Comparison of ENCODE assay signal across 16 cellular contexts in genomic region chr1:193216920-193217319, GRCh38. TPM values are rescaled to one million over a fixed set of nuclear protein-coding genes. Genes with fewer than 3 reads are reported as not detected.
DNase-seq lines count a peak whose midpoint lies in the region; ATAC-seq, FAIRE-seq and TF ChIP-seq lines count a peak whose summit lies in the region.
"Had no signal": no experiment of that assay in that cellular context is flagged by ENCODE, and none has a peak within 500 bp of the region (broad histone marks: within the 10 kb centered on the region; RNA-seq: fewer than 3 reads in every experiment).

No MANE protein-coding gene starts in this region.

- CTCF ChIA-PET in WTC11 (lab: Charles Lee), result interaction anchor here (1.5 kb wide), 1 partner anchor 32 kb away, joined by 3 read pairs; no protein-coding TSS in a partner anchor

- no peak overlapping the region for H3K4me3 ChIP-seq in gastroesophageal sphincter
- H3K4me3 ChIP-seq: SK-N-MC had no signal

- peaks cover 33% of the 10 kb centered on the region for H3K36me3 Mint-ChIP-seq in WTC11
- peaks cover 60% of the 10 kb centered on the region for H3K36me3 Mint-ChIP-seq in stimulated activated memory B cell treated with anti-CD40 and anti-IgM and Interleukin-4, amounts not matched to agents 10 μg/mL and 1 μg/mL and 100 μg/mL, for 72 hours

- H3K27me3 Mint-ChIP-seq in WTC11 (ENCODE audit: low read depth), result no peaks in the 10 kb centered on the region
- H3K27me3 Mint-ChIP-seq in stimulated activated memory B cell treated with anti-CD40 and anti-IgM and Interleukin-4, amounts not matched to agents 10 μg/mL and 1 μg/mL and 100 μg/mL, for 72 hours, result no peaks in the 10 kb centered on the region
- H3K27me3 Mint-ChIP-seq: activated naive CD8-positive, alpha-beta T cell treated with anti-CD3 and anti-CD28 coated beads, Interleukin-2, amount 50 U/mL, for 24 hours had no signal

- FAIRE-seq in GM12892 (lab: Jason Lieb, UNC), result no peak
- FAIRE-seq: G401.6 had no signal

- DNase-seq in WTC11 (ENCODE audit: low spot score) (peak; percentile 69), iPS-NIHi7 (ENCODE audit: extremely low spot score) (peak; percentile 35), GM12892 (ENCODE audit: insufficient read length) (no peak), OCI-M1 (lab: John Stamatoyannopoulos, UW) (no peak)
- DNase-seq: activated CD4-positive, CD25-positive, alpha-beta regulatory T cell; activated naive CD8-positive, alpha-beta T cell treated with anti-CD3 and anti-CD28 coated beads, Interleukin-2, amount 50 U/mL, for 24 hours; activated T-cell treated with anti-CD3 and anti-CD28 coated beads for 4 hours; NCI-H1092 treated with DMSO at 0.1 percent for 48 hours; stimulated activated CD4-positive, alpha-beta T cell treated with anti-CD3 and anti-CD28 coated beads, Interleukin-4, amount 100 ng/mL, for 1 hour; stimulated activated naive CD8-positive, alpha-beta T cell treated with anti-CD3 and anti-CD28 coated beads, Interleukin-15, Interleukin-2, amounts not matched to agents 100 U/mL and 50 U/mL, for 24 hours had no signal

- H3K27me3 ChIP-seq in gastroesophageal sphincter, result no peaks in the 10 kb centered on the region

- H3K36me3 ChIP-seq in gastroesophageal sphincter, result peaks cover 0 to 48% of the 10 kb centered on the region in 2 donors

- TF ChIP-seq POLR2A in gastroesophageal sphincter (IDR thresholded peaks at IDR 0.05) (no peak), GM12892 (IDR thresholded peaks at IDR 0.05; ENCODE audit: low read depth, low read length) (no peak)

- TF ChIP-seq CTCF in WTC11 (IDR thresholded peaks at IDR 0.05), result no peak
- no peak for TF ChIP-seq CTCF in gastroesophageal sphincter (IDR thresholded peaks at IDR 0.05)

- TF ChIP-seq EP300 in gastroesophageal sphincter (IDR thresholded peaks at IDR 0.05), result no peak

- WGBS in gastroesophageal sphincter (ENCODE audit: low coverage in 1 of 2), 2 donors, result 75 to 89% methylated on average over 1 to 5 of the region's 8 CpGs

- H3K9me3 Mint-ChIP-seq in WTC11, result no peaks in the 10 kb centered on the region
- H3K9me3 Mint-ChIP-seq in stimulated activated memory B cell treated with anti-CD40 and anti-IgM and Interleukin-4, amounts not matched to agents 10 μg/mL and 1 μg/mL and 100 μg/mL, for 72 hours, result no peaks in the 10 kb centered on the region
- H3K9me3 Mint-ChIP-seq: activated naive CD8-positive, alpha-beta T cell treated with anti-CD3 and anti-CD28 coated beads, Interleukin-2, amount 50 U/mL, for 24 hours had no signal

- H3K4me3 Mint-ChIP-seq in WTC11, result no peak overlapping the region
- H3K4me3 Mint-ChIP-seq in stimulated activated memory B cell treated with anti-CD40 and anti-IgM and Interleukin-4, amounts not matched to agents 10 μg/mL and 1 μg/mL and 100 μg/mL, for 72 hours, result no peak overlapping the region
- H3K4me3 Mint-ChIP-seq: activated naive CD8-positive, alpha-beta T cell treated with anti-CD3 and anti-CD28 coated beads, Interleukin-2, amount 50 U/mL, for 24 hours had no signal

- H3K27ac Mint-ChIP-seq in WTC11, result peak overlapping the region; percentile 20; the same call in 1 of the 2 replicates
- H3K27ac Mint-ChIP-seq in stimulated activated memory B cell treated with anti-CD40 and anti-IgM and Interleukin-4, amounts not matched to agents 10 μg/mL and 1 μg/mL and 100 μg/mL, for 72 hours, result no peak overlapping the region
- H3K27ac Mint-ChIP-seq: activated naive CD8-positive, alpha-beta T cell treated with anti-CD3 and anti-CD28 coated beads, Interleukin-2, amount 50 U/mL, for 24 hours had no signal

- H3K9me3 ChIP-seq in gastroesophageal sphincter, result peaks cover 0 to 4% (median 0%) of the 10 kb centered on the region in 3 donors

- peaks cover 43% of the 10 kb centered on the region for H3K4me1 Mint-ChIP-seq in WTC11
- no peaks in the 10 kb centered on the region for H3K4me1 Mint-ChIP-seq in stimulated activated memory B cell treated with anti-CD40 and anti-IgM and Interleukin-4, amounts not matched to agents 10 μg/mL and 1 μg/mL and 100 μg/mL, for 72 hours

- POLR2A ChIA-PET in WTC11 (lab: Charles Lee), result no interaction called here

- H3K4me1 ChIP-seq in gastroesophageal sphincter, result peaks cover 0 to 10% (median under 1%) of the 10 kb centered on the region in 3 donors

- H3K27ac ChIP-seq in gastroesophageal sphincter, result no peak overlapping the region
- H3K27ac ChIP-seq: SK-N-MC had no signal

- ATAC-seq in GM18520 (IDR thresholded peaks at IDR 0.05; ENCODE audit: unreplicated experiment) (peak; percentile 53), HG02884 (IDR thresholded peaks at IDR 0.05; ENCODE audit: unreplicated experiment) (peak; percentile 71), WTC11 (peak; percentile 99), gastroesophageal sphincter (no peak)
- no peak for ATAC-seq in stimulated activated memory B cell treated with anti-CD40 and anti-IgM and Interleukin-4, amounts not matched to agents 10 μg/mL and 1 μg/mL and 100 μg/mL, for 72 hours
- ATAC-seq: activated naive CD8-positive, alpha-beta T cell treated with anti-CD3 and anti-CD28 coated beads, Interleukin-2, amount 50 U/mL, for 24 hours; stimulated activated naive CD8-positive, alpha-beta T cell treated with anti-CD3 and anti-CD28 coated beads, Interleukin-15, Interleukin-2, amounts not matched to agents 100 U/mL and 50 U/mL, for 24 hours had no signal

TF ChIP-seq in WTC11, 78 proteins besides CTCF, POLR2A, EP300 and RAD21 (continues in another document):
- TF ChIP-seq ATF3 (CRISPR knock-in tag; conservative IDR thresholded peaks at IDR 0.05) (no peak), ZNF281 (CRISPR knock-in tag; IDR thresholded peaks at IDR 0.05) (no peak), ZNF416 (CRISPR knock-in tag; IDR thresholded peaks at IDR 0.05) (no peak), USF2 (CRISPR knock-in tag; IDR thresholded peaks at IDR 0.05) (no peak), ZMAT4 (CRISPR knock-in tag; IDR thresholded peaks at IDR 0.05) (no peak), NFATC4 (CRISPR knock-in tag; IDR thresholded peaks at IDR 0.05) (no peak), ZNF512 (CRISPR knock-in tag; IDR thresholded peaks at IDR 0.05; ENCODE audit: borderline replicate concordance) (no peak), MLX (CRISPR knock-in tag; IDR thresholded peaks at IDR 0.05) (no peak)

RNA-seq across cellular contexts. Expression of gene B3GALT2, which starts 30.5 kb away (rescaled TPM):
- 0.05 TPM in 1 of 3 replicates, not detected in the others for total RNA-seq in WTC11 (2021)
- 1 to 10 TPM; 1.2 to 5.3 (median 4.2) TPM for total RNA-seq in gastroesophageal sphincter
- polyA plus RNA-seq in GM12892 (2012; ENCODE audit: missing spikeins), result 0.38 TPM

Comparison
In these comparisons a context has a peak if more than half of its experiments do, and no peak if none do; other contexts are left out.
1. ATAC-seq: peak in GM18520 (single experiment), HG02884 (single experiment) and WTC11 (single experiment); none in gastroesophageal sphincter (single experiment) and stimulated activated memory B cell treated with anti-CD40 and anti-IgM and Interleukin-4, amounts not matched to agents 10 μg/mL and 1 μg/mL and 100 μg/mL, for 72 hours (single experiment).
2. DNase-seq: peak in WTC11 (single experiment) and iPS-NIHi7 (single experiment); none in GM12892 (single experiment) and OCI-M1 (single experiment).